Comparison of ENCODE assay signal across 1 cellular context in genomic region chr17:67824735-67825626, GRCh38.
TF ChIP-seq lines count a peak whose summit lies in the region.

BPTF (plus strand) TSS chr17:67825503; CDS start chr17:67825725, 222 bp downstream.

TF ChIP-seq in HepG2, 621 proteins besides CTCF, POLR2A, EP300 and RAD21 (continued from another document and continues in another):
- TF ChIP-seq, protein P1, sequence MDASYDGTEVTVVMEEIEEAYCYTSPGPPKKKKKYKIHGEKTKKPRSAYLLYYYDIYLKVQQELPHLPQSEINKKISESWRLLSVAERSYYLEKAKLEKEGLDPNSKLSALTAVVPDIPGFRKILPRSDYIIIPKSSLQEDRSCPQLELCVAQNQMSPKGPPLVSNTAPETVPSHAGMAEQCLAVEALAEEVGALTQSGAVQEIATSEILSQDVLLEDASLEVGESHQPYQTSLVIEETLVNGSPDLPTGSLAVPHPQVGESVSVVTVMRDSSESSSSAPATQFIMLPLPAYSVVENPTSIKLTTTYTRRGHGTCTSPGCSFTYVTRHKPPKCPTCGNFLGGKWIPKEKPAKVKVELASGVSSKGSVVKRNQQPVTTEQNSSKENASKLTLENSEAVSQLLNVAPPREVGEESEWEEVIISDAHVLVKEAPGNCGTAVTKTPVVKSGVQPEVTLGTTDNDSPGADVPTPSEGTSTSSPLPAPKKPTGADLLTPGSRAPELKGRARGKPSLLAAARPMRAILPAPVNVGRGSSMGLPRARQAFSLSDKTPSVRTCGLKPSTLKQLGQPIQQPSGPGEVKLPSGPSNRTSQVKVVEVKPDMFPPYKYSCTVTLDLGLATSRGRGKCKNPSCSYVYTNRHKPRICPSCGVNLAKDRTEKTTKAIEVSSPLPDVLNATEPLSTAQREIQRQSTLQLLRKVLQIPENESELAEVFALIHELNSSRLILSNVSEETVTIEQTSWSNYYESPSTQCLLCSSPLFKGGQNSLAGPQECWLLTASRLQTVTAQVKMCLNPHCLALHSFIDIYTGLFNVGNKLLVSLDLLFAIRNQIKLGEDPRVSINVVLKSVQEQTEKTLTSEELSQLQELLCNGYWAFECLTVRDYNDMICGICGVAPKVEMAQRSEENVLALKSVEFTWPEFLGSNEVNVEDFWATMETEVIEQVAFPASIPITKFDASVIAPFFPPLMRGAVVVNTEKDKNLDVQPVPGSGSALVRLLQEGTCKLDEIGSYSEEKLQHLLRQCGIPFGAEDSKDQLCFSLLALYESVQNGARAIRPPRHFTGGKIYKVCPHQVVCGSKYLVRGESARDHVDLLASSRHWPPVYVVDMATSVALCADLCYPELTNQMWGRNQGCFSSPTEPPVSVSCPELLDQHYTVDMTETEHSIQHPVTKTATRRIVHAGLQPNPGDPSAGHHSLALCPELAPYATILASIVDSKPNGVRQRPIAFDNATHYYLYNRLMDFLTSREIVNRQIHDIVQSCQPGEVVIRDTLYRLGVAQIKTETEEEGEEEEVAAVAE (CRISPR knock-in tag; IDR thresholded peaks at IDR 0.05; ENCODE audit: borderline replicate concordance), result no peak
- peak; percentile 30 for TF ChIP-seq ZNF501 (CRISPR knock-in tag; IDR thresholded peaks at IDR 0.05)
- TF ChIP-seq FOXP1 (IDR thresholded peaks at IDR 0.05), result no peak
- 0 out of 2 replicates have a peak, but pooled peaks have one; percentile 9 for TF ChIP-seq FOXP1 (CRISPR knock-in tag; IDR thresholded peaks at IDR 0.05)
- TF ChIP-seq ZNF547 (CRISPR knock-in tag; IDR thresholded peaks at IDR 0.05), result peak; percentile 85
- no peak for TF ChIP-seq ZNF567 (CRISPR knock-in tag; IDR thresholded peaks at IDR 0.05; ENCODE audit: borderline replicate concordance)
- no peak for TF ChIP-seq KDM5A (IDR thresholded peaks at IDR 0.05; ENCODE audit: borderline replicate concordance, low read length)
- TF ChIP-seq, protein P2, sequence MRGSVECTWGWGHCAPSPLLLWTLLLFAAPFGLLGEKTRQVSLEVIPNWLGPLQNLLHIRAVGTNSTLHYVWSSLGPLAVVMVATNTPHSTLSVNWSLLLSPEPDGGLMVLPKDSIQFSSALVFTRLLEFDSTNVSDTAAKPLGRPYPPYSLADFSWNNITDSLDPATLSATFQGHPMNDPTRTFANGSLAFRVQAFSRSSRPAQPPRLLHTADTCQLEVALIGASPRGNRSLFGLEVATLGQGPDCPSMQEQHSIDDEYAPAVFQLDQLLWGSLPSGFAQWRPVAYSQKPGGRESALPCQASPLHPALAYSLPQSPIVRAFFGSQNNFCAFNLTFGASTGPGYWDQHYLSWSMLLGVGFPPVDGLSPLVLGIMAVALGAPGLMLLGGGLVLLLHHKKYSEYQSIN (CRISPR knock-in tag; IDR thresholded peaks at IDR 0.05; ENCODE audit: borderline replicate concordance), result no peak
- TF ChIP-seq GLI4 (CRISPR knock-in tag; IDR thresholded peaks at IDR 0.05; ENCODE audit: borderline replicate concordance), result no peak; the same call in 1 of the 2 replicates
- TF ChIP-seq CENPT (CRISPR knock-in tag; IDR thresholded peaks at IDR 0.05; ENCODE audit: low read depth), result peak; percentile 63; the same call in 1 of the 2 replicates
- no peak for TF ChIP-seq TOE1 (CRISPR knock-in tag; IDR thresholded peaks at IDR 0.05)
- 0 out of 2 replicates have a peak, but pooled peaks have one; percentile 49 for TF ChIP-seq SALL2 (CRISPR knock-in tag; IDR thresholded peaks at IDR 0.05)
- TF ChIP-seq KAT8 (CRISPR knock-in tag; IDR thresholded peaks at IDR 0.05), result peak; percentile 76; the same call in 1 of the 2 replicates
- TF ChIP-seq IRF2 (CRISPR knock-in tag; IDR thresholded peaks at IDR 0.05), result no peak; the same call in 1 of the 2 replicates
- TF ChIP-seq GATAD2A (CRISPR knock-in tag; IDR thresholded peaks at IDR 0.05), result 0 out of 2 replicates have a peak, but pooled peaks have one; percentile 12
- peak; percentile 78 for TF ChIP-seq ZNF563 (CRISPR knock-in tag; IDR thresholded peaks at IDR 0.05)
- peak; percentile 80; the same call in 1 of the 2 replicates for TF ChIP-seq MTERF4 (CRISPR knock-in tag; IDR thresholded peaks at IDR 0.05)
- no peak for TF ChIP-seq ZNF34 (CRISPR knock-in tag; IDR thresholded peaks at IDR 0.05; ENCODE audit: borderline replicate concordance)
- TF ChIP-seq ZNF503 (CRISPR knock-in tag; IDR thresholded peaks at IDR 0.05), result no peak
- TF ChIP-seq, protein P3, sequence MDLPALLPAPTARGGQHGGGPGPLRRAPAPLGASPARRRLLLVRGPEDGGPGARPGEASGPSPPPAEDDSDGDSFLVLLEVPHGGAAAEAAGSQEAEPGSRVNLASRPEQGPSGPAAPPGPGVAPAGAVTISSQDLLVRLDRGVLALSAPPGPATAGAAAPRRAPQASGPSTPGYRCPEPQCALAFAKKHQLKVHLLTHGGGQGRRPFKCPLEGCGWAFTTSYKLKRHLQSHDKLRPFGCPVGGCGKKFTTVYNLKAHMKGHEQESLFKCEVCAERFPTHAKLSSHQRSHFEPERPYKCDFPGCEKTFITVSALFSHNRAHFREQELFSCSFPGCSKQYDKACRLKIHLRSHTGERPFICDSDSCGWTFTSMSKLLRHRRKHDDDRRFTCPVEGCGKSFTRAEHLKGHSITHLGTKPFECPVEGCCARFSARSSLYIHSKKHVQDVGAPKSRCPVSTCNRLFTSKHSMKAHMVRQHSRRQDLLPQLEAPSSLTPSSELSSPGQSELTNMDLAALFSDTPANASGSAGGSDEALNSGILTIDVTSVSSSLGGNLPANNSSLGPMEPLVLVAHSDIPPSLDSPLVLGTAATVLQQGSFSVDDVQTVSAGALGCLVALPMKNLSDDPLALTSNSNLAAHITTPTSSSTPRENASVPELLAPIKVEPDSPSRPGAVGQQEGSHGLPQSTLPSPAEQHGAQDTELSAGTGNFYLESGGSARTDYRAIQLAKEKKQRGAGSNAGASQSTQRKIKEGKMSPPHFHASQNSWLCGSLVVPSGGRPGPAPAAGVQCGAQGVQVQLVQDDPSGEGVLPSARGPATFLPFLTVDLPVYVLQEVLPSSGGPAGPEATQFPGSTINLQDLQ (CRISPR knock-in tag; IDR thresholded peaks at IDR 0.05), result no peak
- TF ChIP-seq, protein P4, sequence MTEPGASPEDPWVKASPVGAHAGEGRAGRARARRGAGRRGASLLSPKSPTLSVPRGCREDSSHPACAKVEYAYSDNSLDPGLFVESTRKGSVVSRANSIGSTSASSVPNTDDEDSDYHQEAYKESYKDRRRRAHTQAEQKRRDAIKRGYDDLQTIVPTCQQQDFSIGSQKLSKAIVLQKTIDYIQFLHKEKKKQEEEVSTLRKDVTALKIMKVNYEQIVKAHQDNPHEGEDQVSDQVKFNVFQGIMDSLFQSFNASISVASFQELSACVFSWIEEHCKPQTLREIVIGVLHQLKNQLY (CRISPR knock-in tag; IDR thresholded peaks at IDR 0.05), result peak; percentile 85
- no peak for TF ChIP-seq RORA (CRISPR knock-in tag; IDR thresholded peaks at IDR 0.05)
- no peak for TF ChIP-seq NFE2L2 (IDR thresholded peaks at IDR 0.05; ENCODE audit: low read length)
- peak; percentile 76; the same call in 1 of the 2 replicates for TF ChIP-seq ZNF431 (CRISPR knock-in tag; IDR thresholded peaks at IDR 0.05; ENCODE audit: borderline replicate concordance, low read depth)
- TF ChIP-seq ZNF552 (CRISPR knock-in tag; IDR thresholded peaks at IDR 0.05; ENCODE audit: borderline replicate concordance), result no peak
- TF ChIP-seq ZNF101 (CRISPR knock-in tag; IDR thresholded peaks at IDR 0.05; ENCODE audit: borderline replicate concordance, low read depth), result no peak
- TF ChIP-seq SKIL (CRISPR knock-in tag; IDR thresholded peaks at IDR 0.05; ENCODE audit: borderline replicate concordance), result peak; percentile 46; the same call in 1 of the 2 replicates
- no peak for TF ChIP-seq NR2C2 (CRISPR knock-in tag; IDR thresholded peaks at IDR 0.05; ENCODE audit: borderline replicate concordance)
- no peak for TF ChIP-seq ZNF280B (CRISPR knock-in tag; IDR thresholded peaks at IDR 0.05; ENCODE audit: borderline replicate concordance)
- TF ChIP-seq ZNF883 (CRISPR knock-in tag; IDR thresholded peaks at IDR 0.05; ENCODE audit: not compliant biosample characterization), result peak; percentile 48
- no peak for TF ChIP-seq ZNF772 (CRISPR knock-in tag; IDR thresholded peaks at IDR 0.05)
- TF ChIP-seq WIZ (CRISPR knock-in tag; IDR thresholded peaks at IDR 0.05), result no peak
- TF ChIP-seq NR2F6 (IDR thresholded peaks at IDR 0.05), result no peak
- 0 out of 2 replicates have a peak, but pooled peaks have one; percentile 17 for TF ChIP-seq NR2F6 (CRISPR knock-in tag; IDR thresholded peaks at IDR 0.05)
- TF ChIP-seq ZBTB2 (CRISPR knock-in tag; IDR thresholded peaks at IDR 0.05; ENCODE audit: low read depth), result peak; percentile 83; the same call in 1 of the 2 replicates
- no peak for TF ChIP-seq LRRFIP1 (CRISPR knock-in tag; conservative IDR thresholded peaks at IDR 0.05)
- no peak for TF ChIP-seq TIGD3 (CRISPR knock-in tag; IDR thresholded peaks at IDR 0.05; ENCODE audit: borderline replicate concordance)
- no peak for TF ChIP-seq SMARCE1 (IDR thresholded peaks at IDR 0.05; ENCODE audit: borderline replicate concordance)
